In genomic region chr5:85452322-85453025, GRCh38 we compare ENCODE assay signal across 28 cellular contexts.
DNase-seq lines count a peak whose midpoint lies in the region; ATAC-seq, FAIRE-seq and TF ChIP-seq lines count a peak whose summit lies in the region.
"Had no signal": no experiment of that assay in that cellular context is flagged by ENCODE, and none has a peak within 500 bp of the region (broad histone marks: within the 10 kb centered on the region; RNA-seq: fewer than 3 reads in every experiment).

No MANE protein-coding gene starts in this region.

- peak overlapping the region; percentile 51 for H3K27ac Mint-ChIP-seq in astrocyte (ENCODE audit: unreplicated experiment)
- H3K27ac Mint-ChIP-seq: activated CD4-positive, alpha-beta memory T cell treated with anti-CD3 and anti-CD28 coated beads, Interleukin-2, amount 10 ng/mL, durations not matched to agents 7 days and 5 days; activated naive CD4-positive, alpha-beta T cell treated with anti-CD3 and anti-CD28 coated beads, Interleukin-2, amount 50 U/mL, for 24 hours; neural progenitor cell; T-cell had no signal

- H3K4me3 ChIP-seq in A549 (no peak overlapping the region), astrocyte (ENCODE audit: insufficient read depth, low read depth, low read length) (no peak overlapping the region), transverse colon (no peak overlapping the region)
- H3K4me3 ChIP-seq: breast epithelium, heart left ventricle, neural progenitor cell, right atrium auricular region had no signal

- no peaks in the 10 kb centered on the region for H3K27me3 Mint-ChIP-seq in astrocyte (ENCODE audit: low read depth, unreplicated experiment)
- H3K27me3 Mint-ChIP-seq: activated CD4-positive, alpha-beta memory T cell treated with anti-CD3 and anti-CD28 coated beads, Interleukin-2, amount 10 ng/mL, durations not matched to agents 7 days and 5 days; activated naive CD4-positive, alpha-beta T cell treated with anti-CD3 and anti-CD28 coated beads, Interleukin-2, amount 50 U/mL, for 24 hours; T-cell had no signal

- no peak for FAIRE-seq in A549 (lab: Jason Lieb, UNC)
- FAIRE-seq in astrocyte (lab: Jason Lieb, UNC): no peak

- no peak for ATAC-seq in A549
- ATAC-seq in GM21717 (IDR thresholded peaks at IDR 0.05; ENCODE audit: unreplicated experiment): peak; percentile 50
- ATAC-seq in HG03565 (IDR thresholded peaks at IDR 0.05; ENCODE audit: unreplicated experiment): peak; percentile 38
- ATAC-seq: heart left ventricle, Panc1, T-cell had no signal

- POLR2A ChIA-PET in A549 (lab: Yijun Ruan, JAX): no interaction called here

- WGBS in A549 (ENCODE audit: missing lambda C conversion rate): 17% methylated on average over 4 of the region's 4 CpGs
- WGBS in transverse colon (ENCODE audit: low coverage in 1 of 2), 2 donors: 71 to 78% methylated on average over 3 to 4 of the region's 4 CpGs

- H4K20me1 ChIP-seq in astrocyte (ENCODE audit: insufficient read depth, low read length): no peaks in the 10 kb centered on the region

- DNase-seq in A549 (ENCODE audit: low read depth in 1 of 2, low spot score in 1 of 2) (no peak), astrocyte (ENCODE audit: low read depth) (no peak), NCI-H2227 treated with DMSO at 0.1 percent for 48 hours (lab: John Stamatoyannopoulos, UW) (no peak), activated gamma-delta T cell treated with Interleukin-2 at 50 U/mL for 16 hours (no peak), transverse colon (no peak), 8988T (no peak)
- DNase-seq: activated CD4-positive, alpha-beta memory T cell treated with anti-CD3 and anti-CD28 coated beads, Interleukin-2, amount 10 ng/mL, durations not matched to agents 7 days and 5 days; activated CD4-positive, alpha-beta T cell treated with anti-CD3 and anti-CD28 coated beads for 1 hour; activated CD8-positive, alpha-beta memory T cell treated with anti-CD3 and anti-CD28 coated beads, Interleukin-2, amount 50 U/mL, for 48 hours; amygdala; COR-L47; DND-41; H7; heart left ventricle; NCI-H1694; NCI-H524; SHP77 treated with DMSO at 0.1 percent for 48 hours; stimulated activated CD4-positive, alpha-beta T cell treated with anti-CD3 and anti-CD28 coated beads, Interleukin-2, amount 100 ng/mL, for 24 hours; T-cell had no signal

- no peak overlapping the region for H3K4me3 Mint-ChIP-seq in astrocyte (ENCODE audit: unreplicated experiment)
- H3K4me3 Mint-ChIP-seq: activated CD4-positive, alpha-beta memory T cell treated with anti-CD3 and anti-CD28 coated beads, Interleukin-2, amount 10 ng/mL, durations not matched to agents 7 days and 5 days; activated naive CD4-positive, alpha-beta T cell treated with anti-CD3 and anti-CD28 coated beads, Interleukin-2, amount 50 U/mL, for 24 hours; neural progenitor cell; T-cell had no signal

- no peaks in the 10 kb centered on the region for H3K79me2 ChIP-seq in astrocyte (ENCODE audit: insufficient read depth, low read length)
- H3K79me2 ChIP-seq: parathyroid adenoma had no signal

- TF ChIP-seq CTCF in A549 (IDR thresholded peaks at IDR 0.05): no peak
- TF ChIP-seq CTCF in astrocyte (IDR thresholded peaks at IDR 0.05; ENCODE audit: insufficient read depth, low read depth, low read length): no peak
- TF ChIP-seq CTCF in transverse colon (IDR thresholded peaks at IDR 0.05): no peak

- H2AFZ ChIP-seq in astrocyte (ENCODE audit: low read depth, low read length): no peak overlapping the region
- H2AFZ ChIP-seq: neural progenitor cell, parathyroid adenoma had no signal

- H3K27me3 ChIP-seq in astrocyte (ENCODE audit: insufficient read depth, low read length): no peaks in the 10 kb centered on the region
- H3K27me3 ChIP-seq in transverse colon: no peaks in the 10 kb centered on the region
- H3K27me3 ChIP-seq: breast epithelium, heart left ventricle, neural progenitor cell, right atrium auricular region had no signal

- no peaks in the 10 kb centered on the region for H3K9me3 Mint-ChIP-seq in astrocyte (ENCODE audit: unreplicated experiment)
- H3K9me3 Mint-ChIP-seq: neural progenitor cell had no signal

- H3K4me2 ChIP-seq in A549: no peak overlapping the region
- H3K4me2 ChIP-seq in astrocyte (ENCODE audit: low read length): no peak overlapping the region
- H3K4me2 ChIP-seq: neural progenitor cell had no signal

- H3K9me3 ChIP-seq in A549: no peaks in the 10 kb centered on the region
- H3K9me3 ChIP-seq in astrocyte (ENCODE audit: insufficient read depth, low read depth, low read length): no peaks in the 10 kb centered on the region
- no peaks in the 10 kb centered on the region for H3K9me3 ChIP-seq in transverse colon
- H3K9me3 ChIP-seq: breast epithelium, right atrium auricular region had no signal

- in situ Hi-C loops in transverse colon (cut with MboI; ENCODE audit: low pct_ligation_motif_present in 1 of 4, low pct_unique_long_range_greater_than_20kb in 1 of 4, low sequenced_read_pairs in 3 of 4): no loop called here

- CTCF ChIA-PET in A549 (lab: Yijun Ruan, JAX): no interaction called here

- no peak overlapping the region for H3K9ac ChIP-seq in astrocyte (ENCODE audit: low read length)
- H3K9ac ChIP-seq: neural progenitor cell, parathyroid adenoma had no signal

- intact Hi-C loops in transverse colon (cut with DNase I; ENCODE audit: low total_unique reads): no loop called here

- no peak for TF ChIP-seq EP300 in A549 (IDR thresholded peaks at IDR 0.05)
- no peak for TF ChIP-seq EP300 in transverse colon (IDR thresholded peaks at IDR 0.05; ENCODE audit: low read depth)

- no peaks in the 10 kb centered on the region for H3K36me3 ChIP-seq in astrocyte (ENCODE audit: insufficient read depth, low read length)
- H3K36me3 ChIP-seq in transverse colon: no peaks in the 10 kb centered on the region
- H3K36me3 ChIP-seq: breast epithelium, heart left ventricle, neural progenitor cell, right atrium auricular region had no signal

- H3K36me3 Mint-ChIP-seq in astrocyte (ENCODE audit: low read depth, unreplicated experiment): no peaks in the 10 kb centered on the region
- H3K36me3 Mint-ChIP-seq: activated naive CD4-positive, alpha-beta T cell treated with anti-CD3 and anti-CD28 coated beads, Interleukin-2, amount 50 U/mL, for 24 hours; neural progenitor cell; T-cell had no signal

- TF ChIP-seq POLR2A in A549 (IDR thresholded peaks at IDR 0.05; ENCODE audit: low read length) (no peak), transverse colon (IDR thresholded peaks at IDR 0.05) (no peak)

- no peak for TF ChIP-seq RAD21 in A549 (conservative IDR thresholded peaks at IDR 0.05 in 1 of 2, IDR thresholded peaks at IDR 0.05 in 1 of 2)

- peaks cover 9% of the 10 kb centered on the region for H3K4me1 Mint-ChIP-seq in astrocyte (ENCODE audit: low read depth, unreplicated experiment)
- H3K4me1 Mint-ChIP-seq: activated CD4-positive, alpha-beta memory T cell treated with anti-CD3 and anti-CD28 coated beads, Interleukin-2, amount 10 ng/mL, durations not matched to agents 7 days and 5 days; activated naive CD4-positive, alpha-beta T cell treated with anti-CD3 and anti-CD28 coated beads, Interleukin-2, amount 50 U/mL, for 24 hours; T-cell had no signal

- H3K4me1 ChIP-seq in A549: no peaks in the 10 kb centered on the region
- no peaks in the 10 kb centered on the region for H3K4me1 ChIP-seq in astrocyte (ENCODE audit: insufficient read depth, low read length)
- H3K4me1 ChIP-seq in transverse colon: no peaks in the 10 kb centered on the region
- H3K4me1 ChIP-seq: breast epithelium, heart left ventricle, neural progenitor cell, parathyroid adenoma, right atrium auricular region had no signal

- no peak overlapping the region for H3K27ac ChIP-seq in A549
- H3K27ac ChIP-seq in astrocyte (ENCODE audit: low read depth, low read length): no peak overlapping the region
- H3K27ac ChIP-seq in transverse colon: no peak overlapping the region
- H3K27ac ChIP-seq: breast epithelium, epithelial cell of prostate, heart left ventricle, neural progenitor cell, parathyroid adenoma, right atrium auricular region had no signal

TF ChIP-seq in A549, 52 proteins besides CTCF, POLR2A, EP300 and RAD21 (continues in another document):
- no peak for TF ChIP-seq CHD4 (IDR thresholded peaks at IDR 0.05; ENCODE audit: borderline replicate concordance)
- no peak for TF ChIP-seq PBX3 (IDR thresholded peaks at IDR 0.05)
- no peak for TF ChIP-seq RARB (CRISPR knock-in tag; IDR thresholded peaks at IDR 0.05)
- TF ChIP-seq HEYL (CRISPR knock-in tag; IDR thresholded peaks at IDR 0.05): no peak
- no peak for TF ChIP-seq PHF8 (IDR thresholded peaks at IDR 0.05; ENCODE audit: borderline replicate concordance, low read depth)
- no peak for TF ChIP-seq EHF (CRISPR knock-in tag; IDR thresholded peaks at IDR 0.05)
- TF ChIP-seq ZFP36 (IDR thresholded peaks at IDR 0.05; ENCODE audit: borderline replicate concordance, partially characterized antibody): no peak
- TF ChIP-seq ZNF302 (CRISPR knock-in tag; IDR thresholded peaks at IDR 0.05): no peak
- TF ChIP-seq ESRRA (IDR thresholded peaks at IDR 0.05; ENCODE audit: borderline replicate concordance, low read length): no peak
- no peak for TF ChIP-seq HMGXB4 (CRISPR knock-in tag; IDR thresholded peaks at IDR 0.05; ENCODE audit: borderline replicate concordance)
- TF ChIP-seq CHD2 (IDR thresholded peaks at IDR 0.05; ENCODE audit: low read length, partially characterized antibody): no peak
- TF ChIP-seq MAFK (IDR thresholded peaks at IDR 0.05; ENCODE audit: partially characterized antibody): peak; percentile 30
- no peak for TF ChIP-seq HDAC2 (IDR thresholded peaks at IDR 0.05)

Comparison
In these comparisons a context has a peak if more than half of its experiments do, and no peak if none do; other contexts are left out.
1. ATAC-seq: peak in GM21717 (single experiment) and HG03565 (single experiment); none in A549 (0 of 2).